In genomic region chr1:106226550-106226949, GRCh38 we compare ENCODE assay signal across 9 cellular contexts.
"Had no signal": no experiment of that assay in that cellular context is flagged by ENCODE, and none has a peak within 500 bp of the region (broad histone marks: within the 10 kb centered on the region; RNA-seq: fewer than 3 reads in every experiment).

No MANE protein-coding gene starts in this region.

- ATAC-seq: GM23338, HCT116 had no signal

- H3K4me2 ChIP-seq: GM23338 had no signal

- H3K4me3 ChIP-seq: GM23248, GM23338, HAP-1 had no signal

- H3K9me3 ChIP-seq: HAP-1 had no signal

- H3K27ac ChIP-seq: GM23248 had no signal

- H3K36me3 ChIP-seq: HAP-1 had no signal

- H2AFZ ChIP-seq: GM23248, GM23338 had no signal

- H3K9ac ChIP-seq: GM23248 had no signal

- DNase-seq: GM23248, GOT3, H7, H9, HCEC 1CT, HFFc6 had no signal
